Comparison of ENCODE assay signal across 22 cellular contexts in genomic region chr4:137927972-137928371, GRCh38.
"Had no signal": no experiment of that assay in that cellular context is flagged by ENCODE, and none has a peak within 500 bp of the region (broad histone marks: within the 10 kb centered on the region; RNA-seq: fewer than 3 reads in every experiment).

No MANE protein-coding gene starts in this region.

- DNase-seq: stimulated activated CD4-positive, alpha-beta T cell treated with anti-CD3 and anti-CD28 coated beads, Interleukin-2, amount 100 ng/mL, for 48 hours; stimulated activated CD4-positive, alpha-beta T cell treated with anti-CD3 and anti-CD28 coated beads, Interleukin-4, amount 100 ng/mL, for 1 hour; stimulated activated CD4-positive, alpha-beta T cell treated with anti-CD3 and anti-CD28 coated beads, Interleukin-4, amount 100 ng/mL, for 24 hours; stimulated activated CD4-positive, alpha-beta T cell treated with anti-CD3 and anti-CD28 coated beads, Interleukin-4, amount 100 ng/mL, for 4 hours; stimulated activated CD8-positive, alpha-beta memory T cell treated with anti-CD3 and anti-CD28 coated beads, Interleukin-4, amount 100 ng/mL, for 48 hours; stimulated activated naive B cell treated with anti-CD40 and anti-IgM and Interleukin-4, amounts not matched to agents 10 μg/mL and 1 μg/mL and 100 μg/mL, for 72 hours; stimulated activated naive CD4-positive, alpha-beta T cell; stimulated activated naive CD4-positive, alpha-beta T cell treated with Interleukin-2 at 50 U/mL for 16 hours; stimulated activated naive CD8-positive, alpha-beta T cell treated with anti-CD3 and anti-CD28 coated beads, Interleukin-15, amount 100 ng/mL, for 72 hours; stimulated activated naive CD8-positive, alpha-beta T cell treated with anti-CD3 and anti-CD28 coated beads, Interleukin-15, Interleukin-2, amounts not matched to agents 100 U/mL and 50 U/mL, for 24 hours; stomach; substantia nigra; testis; thyroid gland; tibial artery; transverse colon; trophoblast cell; upper lobe of left lung; upper lobe of right lung; uterus had no signal

- ATAC-seq: stimulated activated effector memory CD8-positive, alpha-beta T cell treated with anti-CD3 and anti-CD28 coated beads, Interleukin-12 subunit alpha, Interleukin-12 subunit beta, amount 100 ng/mL, for 72 hours; stimulated activated memory B cell treated with anti-CD40 and anti-IgM and Interleukin-4, amounts not matched to agents 10 μg/mL and 1 μg/mL and 100 μg/mL, for 72 hours; stimulated activated naive B cell treated with anti-CD40 and anti-IgM and Interleukin-4, amounts not matched to agents 10 μg/mL and 1 μg/mL and 100 μg/mL, for 72 hours; stimulated activated naive CD8-positive, alpha-beta T cell treated with anti-CD3 and anti-CD28 coated beads, Interleukin-15, amount 100 ng/mL, for 72 hours; stimulated activated naive CD8-positive, alpha-beta T cell treated with anti-CD3 and anti-CD28 coated beads, Interleukin-15, Interleukin-2, amounts not matched to agents 100 U/mL and 50 U/mL, for 24 hours; upper lobe of right lung had no signal
